ENCODE assay signal across 8 cellular contexts in the genomic region with DNA sequence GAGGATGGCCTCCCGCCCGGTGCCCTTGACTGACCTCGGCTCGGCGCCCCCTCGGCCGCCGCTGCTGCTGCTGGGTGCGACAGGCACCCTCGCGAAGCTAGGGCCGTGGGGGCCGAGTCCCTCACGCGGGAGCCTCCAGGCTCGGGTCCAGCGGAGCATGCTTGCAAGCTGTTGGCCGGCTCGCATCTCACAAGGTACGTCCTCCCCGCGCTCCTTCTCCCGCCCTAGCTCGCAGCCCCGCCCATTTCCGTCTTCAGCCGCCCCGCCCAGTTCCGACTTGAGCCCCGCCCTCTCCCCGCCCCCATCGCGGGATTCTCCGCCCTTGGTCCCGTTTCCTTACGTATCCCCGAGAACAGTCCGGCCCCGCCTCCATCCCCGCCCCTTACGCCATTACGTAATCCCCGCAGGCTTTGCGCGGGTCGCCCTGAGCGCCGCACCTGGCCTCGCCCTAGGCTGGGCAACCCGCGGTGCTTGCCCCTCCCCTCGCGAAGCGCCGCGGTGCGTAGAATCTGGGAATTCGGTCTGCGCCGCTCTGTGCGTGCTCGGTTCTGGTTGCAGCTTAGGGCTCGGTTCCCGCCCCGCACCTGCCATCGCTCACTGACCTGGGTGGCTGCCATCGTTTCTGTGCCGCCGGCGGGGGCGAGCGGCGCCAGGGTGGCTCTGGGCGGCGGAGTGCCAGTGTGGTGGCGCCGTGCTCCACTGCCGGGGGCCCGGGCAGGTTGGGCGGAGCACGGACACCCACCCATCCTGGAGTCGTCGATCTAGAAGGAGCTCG. TPM values are rescaled to one million over a fixed set of nuclear protein-coding genes. Genes with fewer than 3 reads are reported as not detected.
DNase-seq lines count a peak whose midpoint lies in the region; ATAC-seq and TF ChIP-seq lines count a peak whose summit lies in the region.

Gene ABHD11 (minus strand): TSS at position 191 of the 775 bp plus-strand sequence. CDS start 32 bp downstream, at position 159.

- DNase-seq in Ammon's horn (ENCODE audit: low spot score) (peak; percentile 98), GM19238 (ENCODE audit: insufficient read length, low spot score) (peak; percentile 97), NCI-H510A treated with DMSO at 0.1 percent for 48 hours (lab: John Stamatoyannopoulos, UW) (peak; percentile 97), cerebellum (ENCODE audit: low spot score) (peak; percentile 100), kidney epithelial cell (ENCODE audit: low read depth) (no peak)
- peak; percentile 98 to 100 for DNase-seq in activated CD4-positive, alpha-beta T cell treated with anti-CD3 and anti-CD28 coated beads for 24 hours (ENCODE audit: low read depth in 2 of 2)
- DNase-seq in stimulated activated CD4-positive, alpha-beta T cell treated with anti-CD3 and anti-CD28 coated beads, Interleukin-15, amount 100 ng/mL, for 24 hours: peak; percentile 98

- no peak for TF ChIP-seq CTCF in kidney epithelial cell (IDR thresholded peaks at IDR 0.05; ENCODE audit: insufficient read depth, low read length, poor library complexity, severe bottlenecking)

- peak within 1 kb of the TSS; percentile 74 for H3K4me3 ChIP-seq in kidney epithelial cell (ENCODE audit: low read depth, low read length)

- no peaks in the 10 kb centered on the region for H3K36me3 ChIP-seq in kidney epithelial cell (ENCODE audit: control insufficient read depth, insufficient read depth, low read length)

- peak; percentile 83 for ATAC-seq in HG03439 (IDR thresholded peaks at IDR 0.05; ENCODE audit: unreplicated experiment)

- no peaks in the 10 kb centered on the region for H3K27me3 ChIP-seq in kidney epithelial cell (ENCODE audit: control insufficient read depth, insufficient read depth, low read length)

RNA-seq across cellular contexts. Expression of gene ABHD11, which starts in this region (rescaled TPM):
- total RNA-seq in cerebellum (7.0 TPM), kidney epithelial cell (61.3 and 62.2 TPM in 2 replicates)
